Comparison of ENCODE assay signal across 8 cellular contexts in the genomic region with DNA sequence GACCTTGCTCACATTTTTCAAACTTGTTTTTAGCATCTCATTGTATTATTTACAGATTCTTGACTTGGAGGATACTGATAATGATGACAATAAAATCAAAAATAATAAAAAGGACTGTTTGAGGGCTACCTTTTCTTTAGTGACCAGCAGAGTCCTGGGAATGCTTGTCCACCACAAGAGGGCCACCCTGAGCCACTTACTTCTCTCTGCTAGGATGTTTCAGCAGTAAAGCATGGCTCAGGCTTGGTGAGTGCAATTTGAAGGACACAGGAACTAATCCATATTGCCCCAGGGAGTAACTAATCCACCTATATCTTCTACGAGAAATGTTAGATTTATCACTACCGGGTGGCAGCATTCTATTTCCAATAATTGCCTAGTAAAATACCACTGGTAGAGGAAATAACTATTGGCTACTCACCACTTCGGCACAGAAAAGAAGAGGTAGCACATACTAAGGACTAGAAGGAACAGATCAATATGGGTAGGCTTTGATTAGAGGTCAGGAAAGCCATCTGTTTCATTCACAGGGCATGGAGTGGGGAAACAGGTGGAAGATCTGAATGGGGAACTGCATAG. TPM values are rescaled to one million over a fixed set of nuclear protein-coding genes. Genes with fewer than 3 reads are reported as not detected.
DNase-seq lines count a peak whose midpoint lies in the region; ATAC-seq and TF ChIP-seq lines count a peak whose summit lies in the region.

No MANE protein-coding gene starts in this region.

- H3K9me3 Mint-ChIP-seq in activated CD4-positive, alpha-beta memory T cell treated with anti-CD3 and anti-CD28 coated beads, Interleukin-2, amount 10 ng/mL, durations not matched to agents 7 days and 5 days, result no peaks in the 10 kb centered on the region
- H3K9me3 Mint-ChIP-seq in endothelial cell (ENCODE audit: unreplicated experiment), result no peaks in the 10 kb centered on the region

- DNase-seq in BE2C (peak; percentile 80), NCI-H748 (lab: John Stamatoyannopoulos, UW; ENCODE audit: unreplicated experiment) (peak; percentile 55), endothelial cell (ENCODE audit: low spot score) (peak; percentile 74), myocyte (ENCODE audit: low read depth) (peak; percentile 80)
- peak; percentile 70 for DNase-seq in activated CD4-positive, alpha-beta memory T cell treated with anti-CD3 and anti-CD28 coated beads, Interleukin-2, amount 10 ng/mL, durations not matched to agents 7 days and 5 days
- peak; percentile 30 for DNase-seq in stimulated activated CD8-positive, alpha-beta memory T cell treated with anti-CD3 and anti-CD28 coated beads, Interleukin-7, amount 100 ng/mL, for 24 hours (ENCODE audit: low read depth)

- peaks cover 15% of the 10 kb centered on the region for H3K4me1 Mint-ChIP-seq in activated CD4-positive, alpha-beta memory T cell treated with anti-CD3 and anti-CD28 coated beads, Interleukin-2, amount 10 ng/mL, durations not matched to agents 7 days and 5 days
- H3K4me1 Mint-ChIP-seq in endothelial cell (ENCODE audit: unreplicated experiment), result peaks cover 18% of the 10 kb centered on the region

- TF ChIP-seq CTCF in BE2C (IDR thresholded peaks at IDR 0.05; ENCODE audit: low read depth, low read length) (peak; percentile 93), endothelial cell (IDR thresholded peaks at IDR 0.05; ENCODE audit: unreplicated experiment) (peak; percentile 75)

- peak; percentile 91 for ATAC-seq in GM18907 (IDR thresholded peaks at IDR 0.05; ENCODE audit: unreplicated experiment)
- peak; percentile 78 for ATAC-seq in HG03108 (IDR thresholded peaks at IDR 0.05; ENCODE audit: unreplicated experiment)

- peaks cover 8% of the 10 kb centered on the region for H3K36me3 Mint-ChIP-seq in activated CD4-positive, alpha-beta memory T cell treated with anti-CD3 and anti-CD28 coated beads, Interleukin-2, amount 10 ng/mL, durations not matched to agents 7 days and 5 days (ENCODE audit: low read depth)
- H3K36me3 Mint-ChIP-seq in endothelial cell (ENCODE audit: low read depth, unreplicated experiment), result no peaks in the 10 kb centered on the region

- CTCF ChIA-PET in activated CD4-positive, alpha-beta memory T cell treated with anti-CD3 and anti-CD28 coated beads, Interleukin-2, amount 10 ng/mL, durations not matched to agents 7 days and 5 days (lab: Charles Lee), result interaction anchor here (1.1 to 3.5 kb wide), 5 partner anchors 18 to 123 kb away, joined by 3 to 42 read pairs (median 31); no protein-coding TSS in a partner anchor

- no peak overlapping the region for H3K4me3 Mint-ChIP-seq in activated CD4-positive, alpha-beta memory T cell treated with anti-CD3 and anti-CD28 coated beads, Interleukin-2, amount 10 ng/mL, durations not matched to agents 7 days and 5 days
- no peak overlapping the region for H3K4me3 Mint-ChIP-seq in endothelial cell (ENCODE audit: unreplicated experiment)

- H3K36me3 ChIP-seq in BE2C, result peaks cover 67% of the 10 kb centered on the region

- no peak overlapping the region for H3K27ac Mint-ChIP-seq in activated CD4-positive, alpha-beta memory T cell treated with anti-CD3 and anti-CD28 coated beads, Interleukin-2, amount 10 ng/mL, durations not matched to agents 7 days and 5 days
- no peak overlapping the region for H3K27ac Mint-ChIP-seq in endothelial cell (ENCODE audit: unreplicated experiment)

- H3K27me3 Mint-ChIP-seq in activated CD4-positive, alpha-beta memory T cell treated with anti-CD3 and anti-CD28 coated beads, Interleukin-2, amount 10 ng/mL, durations not matched to agents 7 days and 5 days, result no peaks in the 10 kb centered on the region
- H3K27me3 Mint-ChIP-seq in endothelial cell (ENCODE audit: unreplicated experiment), result no peaks in the 10 kb centered on the region

- H3K4me3 ChIP-seq in BE2C (ENCODE audit: low read depth, low read length), result no peak overlapping the region

- POLR2A ChIA-PET in activated CD4-positive, alpha-beta memory T cell treated with anti-CD3 and anti-CD28 coated beads, Interleukin-2, amount 10 ng/mL, durations not matched to agents 7 days and 5 days (lab: Charles Lee), result no interaction called here

- no peaks in the 10 kb centered on the region; the same call in 1 of the 2 replicates for H3K4me1 ChIP-seq in BE2C

- no peaks in the 10 kb centered on the region for H3K27me3 ChIP-seq in BE2C

- no peaks in the 10 kb centered on the region for H3K9me3 ChIP-seq in BE2C

RNA-seq across cellular contexts. Expression of a gene that starts 5.8 kb away (rescaled TPM):
- polyA plus RNA-seq in BE2C (2012; ENCODE audit: insufficient read depth, insufficient read length, low read depth), result 33.3 TPM
- total RNA-seq in activated CD4-positive, alpha-beta memory T cell treated with anti-CD3 and anti-CD28 coated beads, Interleukin-2, amount 10 ng/mL, durations not matched to agents 7 days and 5 days, result 10 to 100 TPM; 11.6 to 12.2 TPM
- total RNA-seq in endothelial cell (ENCODE audit: unreplicated experiment) (6.4 TPM), myocyte (1.7 and 2.0 TPM in 2 replicates)
- 0.73 TPM for polyA plus RNA-seq in myocyte (2012)

Comparison
In these comparisons a context has a peak if more than half of its experiments do, and no peak if none do; other contexts are left out.
1. DNase-seq: peak in every context shown above with its lines; median percentile 80 in BE2C; 80 in myocyte; 74 in endothelial cell; 70 in activated CD4-positive, alpha-beta memory T cell treated with anti-CD3 and anti-CD28 coated beads, Interleukin-2, amount 10 ng/mL, durations not matched to agents 7 days and 5 days; 55 in NCI-H748; 30 in stimulated activated CD8-positive, alpha-beta memory T cell treated with anti-CD3 and anti-CD28 coated beads, Interleukin-7, amount 100 ng/mL, for 24 hours.